27 cellular contexts compared by ENCODE assay signal in genomic region chr14:29037428-29037827, GRCh38.
DNase-seq lines count a peak whose midpoint lies in the region; ATAC-seq and TF ChIP-seq lines count a peak whose summit lies in the region.
"Had no signal": no experiment of that assay in that cellular context is flagged by ENCODE, and none has a peak within 500 bp of the region (broad histone marks: within the 10 kb centered on the region; RNA-seq: fewer than 3 reads in every experiment).

No MANE protein-coding gene starts in this region.

- DNase-seq in AG10803 (ENCODE audit: low read depth) (peak; percentile 12), HCEC 1CT (peak; percentile 85), NCI-H748 (lab: John Stamatoyannopoulos, UW; ENCODE audit: unreplicated experiment) (peak; percentile 81), fibroblast of lung (ENCODE audit: low read depth in 2 of 2) (peak; percentile 15 to 36), upper lobe of right lung (no peak)
- DNase-seq: activated CD4-positive, alpha-beta T cell treated with anti-CD3 and anti-CD28 coated beads, Interleukin-2, amount 50 U/mL, for 1 hour; activated CD8-positive, alpha-beta memory T cell treated with anti-CD3 and anti-CD28 coated beads, Interleukin-2, amount 50 U/mL, for 4 hours; CD4-positive, alpha-beta T cell; effector memory CD4-positive, alpha-beta T cell; head of caudate nucleus; left colon; NCI-H1048; NCI-H2029; NCI-H446 treated with DMSO at 0.1 percent for 48 hours; nucleus accumbens; small intestine; stimulated activated naive CD4-positive, alpha-beta T cell had no signal

- H3K4me2 ChIP-seq in fibroblast of lung (ENCODE audit: extremely low read depth, insufficient read depth, low read length): no peak overlapping the region
- H3K4me2 ChIP-seq: KMS-11 had no signal

- no peaks in the 10 kb centered on the region for H4K20me1 ChIP-seq in fibroblast of lung (ENCODE audit: control insufficient read depth, extremely low read depth, insufficient read depth, low read length)

- H3K36me3 ChIP-seq in fibroblast of lung (ENCODE audit: control insufficient read depth, insufficient read depth, low read length) (no peaks in the 10 kb centered on the region), upper lobe of right lung (no peaks in the 10 kb centered on the region)

- H3K27ac ChIP-seq in fibroblast of lung (ENCODE audit: insufficient read depth, low read length): no peak overlapping the region
- no peak overlapping the region for H3K27ac ChIP-seq in upper lobe of right lung
- H3K27ac ChIP-seq: KMS-11, VCaP had no signal

- H3K9ac ChIP-seq in fibroblast of lung (ENCODE audit: insufficient read depth, low read length): no peak overlapping the region
- H3K9ac ChIP-seq: KMS-11 had no signal

- no peak overlapping the region for H2AFZ ChIP-seq in fibroblast of lung (ENCODE audit: low read length)

- H3K9me3 ChIP-seq in fibroblast of lung (ENCODE audit: control insufficient read depth, insufficient read depth, low read depth, low read length) (no peaks in the 10 kb centered on the region), upper lobe of right lung (no peaks in the 10 kb centered on the region)

- H3K79me2 ChIP-seq in fibroblast of lung (ENCODE audit: control insufficient read depth, insufficient read depth, low read length): no peaks in the 10 kb centered on the region

- intact Hi-C loops in upper lobe of right lung (cut with DNase I): no loop called here

- H3K4me3 ChIP-seq in AG10803 (ENCODE audit: low read length): no peak overlapping the region
- H3K4me3 ChIP-seq in fibroblast of lung (replicated peaks in 1 of 4; ENCODE audit: control extremely low read depth in 1 of 4, insufficient read depth in 1 of 4, low read depth in 3 of 4, low read length in 4 of 4): no peak overlapping the region
- no peak overlapping the region for H3K4me3 ChIP-seq in upper lobe of right lung
- H3K4me3 ChIP-seq: GM12878 had no signal

- no peaks in the 10 kb centered on the region for H3K27me3 ChIP-seq in fibroblast of lung (ENCODE audit: control insufficient read depth, insufficient read depth, low read length)
- no peaks in the 10 kb centered on the region for H3K27me3 ChIP-seq in upper lobe of right lung

- no peaks in the 10 kb centered on the region for H3K4me1 ChIP-seq in fibroblast of lung (ENCODE audit: control insufficient read depth, extremely low read depth, insufficient read depth, low read length)
- H3K4me1 ChIP-seq in upper lobe of right lung: no peaks in the 10 kb centered on the region

- no peak for ATAC-seq in upper lobe of right lung
- ATAC-seq in HG02870 (IDR thresholded peaks at IDR 0.05; ENCODE audit: unreplicated experiment): no peak
- no peak for ATAC-seq in HG03097 (IDR thresholded peaks at IDR 0.05; ENCODE audit: low FRiP score, unreplicated experiment)
- no peak for ATAC-seq in GM18520 (IDR thresholded peaks at IDR 0.05; ENCODE audit: unreplicated experiment)
- ATAC-seq: activated naive CD4-positive, alpha-beta T cell treated with anti-CD3 and anti-CD28 coated beads, Interleukin-2, amount 50 U/mL, for 72 hours; activated T-helper 17 cell treated with anti-CD3 and anti-CD28 coated beads, Interleukin-2, amount 50 U/mL, for 72 hours; esophagus mucosa; GM12878; left colon; SK-N-SH treated with all-trans-retinoic acid at 6 μM for 48 hours had no signal

- no peak for TF ChIP-seq CTCF in AG10803 (conservative IDR thresholded peaks at IDR 0.05; ENCODE audit: low read length)
- no peak for TF ChIP-seq CTCF in fibroblast of lung (conservative IDR thresholded peaks at IDR 0.05 in 1 of 2, IDR thresholded peaks at IDR 0.05 in 1 of 2; ENCODE audit: low read depth in 1 of 2, low read length in 2 of 2)
- TF ChIP-seq CTCF in upper lobe of right lung (IDR thresholded peaks at IDR 0.05): no peak
